ENCODE assay signal across 8 cellular contexts in genomic region chr17:48037036-48037881, GRCh38. TPM values are rescaled to one million over a fixed set of nuclear protein-coding genes. Genes with fewer than 3 reads are reported as not detected.
A peak's percentile ranks its signal among the peaks of the same experiment; 100 is the strongest.
DNase-seq lines count a peak whose midpoint lies in the region; ATAC-seq lines count a peak whose summit lies in the region.

Gene COPZ2 (minus strand): TSS chr17:48037797. CDS start chr17:48037777, 20 bp downstream.

- H3K4me1 ChIP-seq in SJSA1 (replicated peaks) (peaks cover 16% of the 10 kb centered on the region), adipocyte (ENCODE audit: control insufficient read depth, insufficient read depth, low read length) (peaks cover 15% of the 10 kb centered on the region), right cardiac atrium (ENCODE audit: control insufficient read depth, insufficient read depth, low read length) (no peaks in the 10 kb centered on the region)

- H3K4me3 ChIP-seq in SJSA1, result peak within 1 kb of the TSS; percentile 59
- peak within 1 kb of the TSS; percentile 89 for H3K4me3 ChIP-seq in adipocyte (ENCODE audit: low read length)
- H3K4me3 ChIP-seq in right cardiac atrium (ENCODE audit: low read length), result peak within 1 kb of the TSS; percentile 76

- no peaks in the 10 kb centered on the region; the same call in 1 of the 2 replicates for H3K9me3 ChIP-seq in SJSA1 (replicated peaks)
- no peaks in the 10 kb centered on the region for H3K9me3 ChIP-seq in adipocyte (ENCODE audit: control insufficient read depth, low read length)
- no peaks in the 10 kb centered on the region for H3K9me3 ChIP-seq in right cardiac atrium (ENCODE audit: control insufficient read depth, low read length)

- ATAC-seq in right cardiac atrium (peak; percentile 87), sciatic nerve (peak; percentile 84), HG02981 (IDR thresholded peaks at IDR 0.05; ENCODE audit: unreplicated experiment) (no peak)

- H3K36me3 ChIP-seq in SJSA1 (peaks cover 7% of the 10 kb centered on the region; the same call in 1 of the 2 replicates), adipocyte (ENCODE audit: control insufficient read depth, insufficient read depth, low read length, severe bottlenecking) (peaks cover 6% of the 10 kb centered on the region)

- H3K27me3 ChIP-seq in SJSA1 (replicated peaks) (no peaks in the 10 kb centered on the region), adipocyte (replicated peaks; ENCODE audit: control insufficient read depth, insufficient read depth, low read length) (no peaks in the 10 kb centered on the region), right cardiac atrium (ENCODE audit: control insufficient read depth, insufficient read depth) (no peaks in the 10 kb centered on the region)

- intact Hi-C loops in right cardiac atrium (cut with DNase I) (no loop called here), sciatic nerve (cut with DNase I) (no loop called here)

- peak within 1 kb of the TSS; percentile 94 for H3K9ac ChIP-seq in adipocyte (ENCODE audit: low read length)

- DNase-seq in NCI-H526 (lab: John Stamatoyannopoulos, UW) (peak; percentile 17 to 70), NCI-H526 treated with DMSO at 0.1 percent for 48 hours (lab: John Stamatoyannopoulos, UW) (no peak), SJSA1 (ENCODE audit: low read depth in 1 of 2, low spot score in 2 of 2) (peak; percentile 50 to 69), adipocyte (ENCODE audit: low read depth) (peak; percentile 84), right cardiac atrium (peak; percentile 67 to 90 (median 89)), sciatic nerve (ENCODE audit: low spot score) (peak; percentile 78), foreskin melanocyte (no peak)

- under 1% methylated on average over 81 of the region's 81 CpGs for WGBS in right cardiac atrium

- no peak within 1 kb of the TSS for H3K27ac ChIP-seq in SJSA1
- peak within 1 kb of the TSS; percentile 69 for H3K27ac ChIP-seq in right cardiac atrium (ENCODE audit: low read length)

RNA-seq across cellular contexts. Expression of gene COPZ2, which starts in this region (rescaled TPM):
- 21.1 and 45.2 TPM in 2 replicates for total RNA-seq in SJSA1 (2014; rRNA removed; shearing (Covaris generic))
- 10 to 100 TPM; 51.8 to 74.8 (median 68.4) TPM for total RNA-seq in right cardiac atrium
- polyA plus RNA-seq in right cardiac atrium, result 55.4 TPM
- 72.7 TPM for total RNA-seq in sciatic nerve

Comparison
In these comparisons a context has a peak if more than half of its experiments do, and no peak if none do; other contexts are left out.
1. DNase-seq: peak in NCI-H526 (2 of 2), SJSA1 (2 of 2), adipocyte (single experiment), right cardiac atrium (3 of 3) and sciatic nerve (single experiment); none in NCI-H526 treated with DMSO at 0.1 percent for 48 hours (single experiment) and foreskin melanocyte (single experiment).
2. Peak in every context shown above with its lines, with median percentiles within 50 percentile points of each other: H3K4me3 ChIP-seq.